1 cellular context compared by ENCODE assay signal in genomic region chr2:166365803-166366420, GRCh38.
TF ChIP-seq lines count a peak whose summit lies in the region.

No MANE protein-coding gene starts in this region.

TF ChIP-seq in K562, 482 proteins besides CTCF, POLR2A, EP300 and RAD21 (continued from another document and continues in another):
- TF ChIP-seq PBX2 (CRISPR knock-in tag; IDR thresholded peaks at IDR 0.05; ENCODE audit: low read depth), result no peak
- TF ChIP-seq PBX2 (tag; conservative IDR thresholded peaks at IDR 0.05; ENCODE audit: low read depth), result peak; percentile 80
- no peak for TF ChIP-seq SNAPC5 (CRISPR knock-in tag; IDR thresholded peaks at IDR 0.05)
- peak; percentile 75 for TF ChIP-seq NFIC (IDR thresholded peaks at IDR 0.05)
- TF ChIP-seq MAFF (IDR thresholded peaks at IDR 0.05; ENCODE audit: low read length), result no peak
- TF ChIP-seq CAMTA2 (CRISPR knock-in tag; conservative IDR thresholded peaks at IDR 0.05), result no peak
- TF ChIP-seq ZNF324 (CRISPR knock-in tag; IDR thresholded peaks at IDR 0.05), result no peak
- no peak for TF ChIP-seq KDM1A (IDR thresholded peaks at IDR 0.05)
- TF ChIP-seq ZBTB40 (IDR thresholded peaks at IDR 0.05), result peak; percentile 88
- TF ChIP-seq ZBTB40 (CRISPR knock-in tag; IDR thresholded peaks at IDR 0.05), result no peak
- no peak for TF ChIP-seq ESRRA (IDR thresholded peaks at IDR 0.05; ENCODE audit: borderline replicate concordance, low read depth)
- TF ChIP-seq DPF2 (IDR thresholded peaks at IDR 0.05), result peak; percentile 58; the same call in 1 of the 2 replicates
- no peak for TF ChIP-seq JUNB (CRISPR knock-in tag; conservative IDR thresholded peaks at IDR 0.05)
- TF ChIP-seq ARID1B (IDR thresholded peaks at IDR 0.05), result peak; percentile 56
- no peak for TF ChIP-seq CSDE1 (IDR thresholded peaks at IDR 0.05)
- TF ChIP-seq TAF9B (IDR thresholded peaks at IDR 0.05; ENCODE audit: partially characterized antibody), result no peak
- peak; percentile 75 for TF ChIP-seq ZEB2 (IDR thresholded peaks at IDR 0.05)
- TF ChIP-seq ZBTB2 (IDR thresholded peaks at IDR 0.05), result 0 out of 2 replicates have a peak, but pooled peaks have one; percentile 27
- no peak for TF ChIP-seq NUFIP1 (IDR thresholded peaks at IDR 0.05; ENCODE audit: partially characterized antibody)
- TF ChIP-seq CREB3 (tag; conservative IDR thresholded peaks at IDR 0.05; ENCODE audit: low read depth), result no peak
- TF ChIP-seq ZNF561 (CRISPR knock-in tag; conservative IDR thresholded peaks at IDR 0.05), result no peak
- no peak for TF ChIP-seq RHOXF2B (CRISPR knock-in tag; conservative IDR thresholded peaks at IDR 0.05)
- TF ChIP-seq ZNF217 (CRISPR knock-in tag; IDR thresholded peaks at IDR 0.05), result no peak
- TF ChIP-seq ARID3A (IDR thresholded peaks at IDR 0.05; ENCODE audit: borderline replicate concordance, low read depth, low read length), result 0 out of 2 replicates have a peak, but pooled peaks have one; percentile 31
- no peak for TF ChIP-seq GTF2B (IDR thresholded peaks at IDR 0.05; ENCODE audit: extremely low read depth, insufficient read length)
- TF ChIP-seq POLR2G (IDR thresholded peaks at IDR 0.05; ENCODE audit: low read depth, low read length), result no peak
- no peak for TF ChIP-seq BACH1 (tag; IDR thresholded peaks at IDR 0.05)
- TF ChIP-seq SMARCE1 (IDR thresholded peaks at IDR 0.05), result 0 out of 2 replicates have a peak, but pooled peaks have one; percentile 58
- TF ChIP-seq DACH1 (IDR thresholded peaks at IDR 0.05; ENCODE audit: partially characterized antibody), result peak; percentile 64
- 0 out of 4 replicates have a peak, but pooled peaks of 1 of the 2 experiments have one; percentile 27 for TF ChIP-seq HDAC1 (IDR thresholded peaks at IDR 0.05)
- 0 out of 2 replicates have a peak, but pooled peaks have one; percentile 13 for TF ChIP-seq JUND (IDR thresholded peaks at IDR 0.05; ENCODE audit: borderline replicate concordance, low read depth, low read length)
- peak; percentile 22; the same call in 1 of the 3 replicates for TF ChIP-seq JUND (tag; IDR thresholded peaks at IDR 0.05; ENCODE audit: borderline replicate concordance, low read depth, low read length)
- no peak for TF ChIP-seq ZSCAN32 (CRISPR knock-in tag; IDR thresholded peaks at IDR 0.05)
- no peak for TF ChIP-seq MTA2 (IDR thresholded peaks at IDR 0.05; ENCODE audit: low read depth)
- no peak for TF ChIP-seq RNF219 (CRISPR knock-in tag; IDR thresholded peaks at IDR 0.05)
- TF ChIP-seq PKNOX1 (IDR thresholded peaks at IDR 0.05), result peak; percentile 85
- TF ChIP-seq SRSF7 (optimal IDR thresholded peaks at IDR 0.05; ENCODE audit: low read depth, low read length), result no peak
- peak; percentile 57; the same call in 1 of the 2 replicates for TF ChIP-seq GATAD2A (IDR thresholded peaks at IDR 0.05)
- TF ChIP-seq ARID2 (IDR thresholded peaks at IDR 0.05), result no peak
- no peak for TF ChIP-seq SRF (CRISPR knock-in tag; IDR thresholded peaks at IDR 0.05)
- no peak for TF ChIP-seq PHTF2 (CRISPR knock-in tag; IDR thresholded peaks at IDR 0.05)
- no peak for TF ChIP-seq SMARCC2 (IDR thresholded peaks at IDR 0.05; ENCODE audit: low read depth)
- no peak for TF ChIP-seq HDAC2 (IDR thresholded peaks at IDR 0.05)
- no peak for TF ChIP-seq ZNF778 (CRISPR knock-in tag; IDR thresholded peaks at IDR 0.05)
